In genomic region chr6:75155586-75155985, GRCh38 we compare ENCODE assay signal across 24 cellular contexts. TPM values are rescaled to one million over a fixed set of nuclear protein-coding genes. Genes with fewer than 3 reads are reported as not detected.
"Had no signal": no experiment of that assay in that cellular context is flagged by ENCODE, and none has a peak within 500 bp of the region (broad histone marks: within the 10 kb centered on the region; RNA-seq: fewer than 3 reads in every experiment).

No MANE protein-coding gene starts in this region.

- ATAC-seq: activated CD4-positive, CD25-positive, alpha-beta regulatory T cell treated with anti-CD3 and anti-CD28 coated beads, Interleukin-2, amount 50 U/mL, for 24 hours; activated CD8-positive, alpha-beta T cell treated with anti-CD3 and anti-CD28 coated beads, Interleukin-2, amount 10 ng/mL, durations not matched to agents 7 days and 5 days; esophagus mucosa; gastroesophageal sphincter; heart left ventricle; left ventricle myocardium superior; right cardiac atrium; stimulated activated naive CD8-positive, alpha-beta T cell treated with anti-CD3 and anti-CD28 coated beads, Interleukin-15, amount 100 ng/mL, for 72 hours had no signal

- H3K27ac ChIP-seq: heart left ventricle, prostate gland, suprapubic skin, transverse colon had no signal

- H3K36me3 Mint-ChIP-seq: memory B cell had no signal

- H3K36me3 ChIP-seq: prostate gland, transverse colon had no signal

- H3K27me3 ChIP-seq: gastroesophageal sphincter, heart left ventricle, suprapubic skin, transverse colon had no signal

- H3K4me3 ChIP-seq: coronary artery, gastroesophageal sphincter, heart left ventricle, prostate gland, skin epidermis, suprapubic skin, transverse colon had no signal

- H3K9me3 Mint-ChIP-seq: activated CD4-positive, alpha-beta T cell treated with anti-CD3 and anti-CD28 coated beads, Interleukin-2, amount 10 ng/mL, durations not matched to agents 7 days and 5 days; activated naive CD4-positive, alpha-beta T cell treated with anti-CD3 and anti-CD28 coated beads for 36 hours; activated T-cell treated with anti-CD3 and anti-CD28 coated beads, Interleukin-2, amount 50 U/mL, for 24 hours; memory B cell; nephron; stimulated activated naive CD8-positive, alpha-beta T cell treated with anti-CD3 and anti-CD28 coated beads, Interleukin-15, amount 100 ng/mL, for 72 hours had no signal

- H3K9me3 ChIP-seq: gastroesophageal sphincter, prostate gland, suprapubic skin, transverse colon had no signal

- H3K4me1 Mint-ChIP-seq: activated CD4-positive, alpha-beta T cell treated with anti-CD3 and anti-CD28 coated beads, Interleukin-2, amount 10 ng/mL, durations not matched to agents 7 days and 5 days; brain; memory B cell; stimulated activated naive CD8-positive, alpha-beta T cell treated with anti-CD3 and anti-CD28 coated beads, Interleukin-15, amount 100 ng/mL, for 72 hours had no signal

- H3K27ac Mint-ChIP-seq: activated CD4-positive, alpha-beta T cell treated with anti-CD3 and anti-CD28 coated beads, Interleukin-2, amount 10 ng/mL, durations not matched to agents 7 days and 5 days; activated CD8-positive, alpha-beta T cell treated with anti-CD3 and anti-CD28 coated beads, Interleukin-2, amount 10 ng/mL, durations not matched to agents 7 days and 5 days; activated naive CD4-positive, alpha-beta T cell treated with anti-CD3 and anti-CD28 coated beads for 36 hours; activated T-cell treated with anti-CD3 and anti-CD28 coated beads, Interleukin-2, amount 50 U/mL, for 24 hours; brain; memory B cell; nephron had no signal

- H3K4me1 ChIP-seq: prostate gland, suprapubic skin, transverse colon had no signal

- DNase-seq: activated CD4-positive, alpha-beta T cell treated with anti-CD3 and anti-CD28 coated beads, Interleukin-2, amount 10 ng/mL, durations not matched to agents 7 days and 5 days; activated CD8-positive, alpha-beta T cell treated with anti-CD3 and anti-CD28 coated beads, Interleukin-2, amount 10 ng/mL, durations not matched to agents 7 days and 5 days; activated naive CD4-positive, alpha-beta T cell treated with anti-CD3 and anti-CD28 coated beads for 36 hours; activated T-cell treated with anti-CD3 and anti-CD28 coated beads, Interleukin-2, amount 50 U/mL, for 24 hours; central memory CD4-positive, alpha-beta T cell; heart left ventricle; left ventricle myocardium superior; occipital lobe; stimulated activated CD4-positive, alpha-beta T cell treated with anti-CD3 and anti-CD28 coated beads, Interleukin-4, amount 100 ng/mL, for 1 hour; stimulated activated naive CD8-positive, alpha-beta T cell treated with anti-CD3 and anti-CD28 coated beads, Interleukin-15, amount 100 ng/mL, for 72 hours; T1000; transverse colon had no signal

- H3K27me3 Mint-ChIP-seq: brain had no signal

- H3K4me3 Mint-ChIP-seq: activated CD4-positive, alpha-beta T cell treated with anti-CD3 and anti-CD28 coated beads, Interleukin-2, amount 10 ng/mL, durations not matched to agents 7 days and 5 days; activated CD8-positive, alpha-beta T cell treated with anti-CD3 and anti-CD28 coated beads, Interleukin-2, amount 10 ng/mL, durations not matched to agents 7 days and 5 days; activated naive CD4-positive, alpha-beta T cell treated with anti-CD3 and anti-CD28 coated beads for 36 hours; activated T-cell treated with anti-CD3 and anti-CD28 coated beads, Interleukin-2, amount 50 U/mL, for 24 hours; brain; memory B cell; nephron; stimulated activated naive CD8-positive, alpha-beta T cell treated with anti-CD3 and anti-CD28 coated beads, Interleukin-15, amount 100 ng/mL, for 72 hours had no signal

RNA-seq across cellular contexts. Expression of gene COL12A1, which starts 50.3 kb away (rescaled TPM):
- total RNA-seq: activated CD4-positive, alpha-beta T cell treated with anti-CD3 and anti-CD28 coated beads, Interleukin-2, amount 10 ng/mL, durations not matched to agents 7 days and 5 days; T-helper 1 cell treated with Interleukin-12 subunit alpha and Interleukin-12 subunit beta and Interleukin-4 antibody, amounts not matched to agents 30 ng/mL and 1 ng/mL, for 36 hours had no signal
